Comparison of ENCODE assay signal across 16 cellular contexts in the genomic region with DNA sequence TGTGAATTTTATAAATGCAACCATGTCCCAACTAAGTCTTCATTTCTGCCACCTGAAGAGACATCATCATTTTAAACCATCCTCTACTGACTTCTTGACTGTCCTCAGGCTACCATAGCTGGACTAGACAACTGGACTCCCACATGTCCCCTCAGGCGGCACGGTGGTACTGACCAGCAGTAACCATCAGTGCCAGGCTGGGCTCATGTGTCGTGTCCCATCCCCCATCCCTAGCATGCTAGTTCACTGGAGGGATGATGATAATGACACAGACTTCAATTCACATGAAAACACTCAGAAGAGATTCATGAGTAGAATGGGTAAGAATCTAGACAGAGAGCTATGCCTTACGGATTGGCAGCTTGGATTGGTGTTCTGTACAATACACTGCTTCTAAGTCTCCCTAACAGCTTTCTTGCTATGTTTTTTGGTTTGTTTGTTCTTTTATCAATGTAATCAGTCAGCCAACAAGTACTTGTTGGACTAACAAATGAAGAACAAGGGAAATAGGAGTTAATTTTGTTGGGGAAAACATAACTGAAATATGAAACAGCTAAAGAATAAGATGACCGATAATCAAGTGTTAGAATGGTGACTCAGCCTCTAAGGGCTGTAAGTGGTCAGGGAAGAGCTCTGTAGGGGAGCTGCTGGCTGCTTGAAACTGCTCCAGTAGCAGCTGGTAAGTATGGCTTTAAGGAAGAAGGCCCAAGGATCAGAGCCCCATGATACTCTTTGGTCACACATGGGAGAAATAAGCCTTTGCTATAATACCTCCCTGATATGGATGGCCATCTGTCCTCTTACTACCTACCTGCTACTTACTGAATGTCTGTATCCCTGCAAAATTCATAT. TPM values are rescaled to one million over a fixed set of nuclear protein-coding genes. Genes with fewer than 3 reads are reported as not detected.
A peak's percentile ranks its signal among the peaks of the same experiment; 100 is the strongest.
DNase-seq lines count a peak whose midpoint lies in the region; ATAC-seq and TF ChIP-seq lines count a peak whose summit lies in the region.
"Had no signal": no experiment of that assay in that cellular context is flagged by ENCODE, and none has a peak within 500 bp of the region (broad histone marks: within the 10 kb centered on the region; RNA-seq: fewer than 3 reads in every experiment).

No MANE protein-coding gene starts in this region.

- no peaks in the 10 kb centered on the region for H3K36me3 ChIP-seq in brain microvascular endothelial cell (replicated peaks)
- H3K36me3 ChIP-seq: breast epithelium had no signal

- no peak overlapping the region for H3K4me3 ChIP-seq in brain microvascular endothelial cell (ENCODE audit: low read depth, low read length)
- H3K4me3 ChIP-seq: breast epithelium had no signal

- ATAC-seq in omental fat pad (ENCODE audit: low FRiP score) (no peak), GM19023 (IDR thresholded peaks at IDR 0.05; ENCODE audit: unreplicated experiment) (no peak), esophagus mucosa (no peak)
- ATAC-seq: HepG2 had no signal

- TF ChIP-seq CTCF in brain microvascular endothelial cell (IDR thresholded peaks at IDR 0.05; ENCODE audit: low read depth, low read length, missing control alignments) (no peak), omental fat pad (IDR thresholded peaks at IDR 0.05) (no peak)

- in situ Hi-C loops in brain microvascular endothelial cell (cut with HindIII; ENCODE audit: low pct_ligation_motif_present, low sequenced_read_pairs): no loop called here

- H3K27me3 ChIP-seq in brain microvascular endothelial cell (replicated peaks): no peaks in the 10 kb centered on the region

- H3K27ac ChIP-seq in brain microvascular endothelial cell: peak overlapping the region; percentile 15
- H3K27ac ChIP-seq: breast epithelium, VCaP had no signal

- peak; percentile 67 for DNase-seq in Ammon's horn (ENCODE audit: low spot score)
- peak; percentile 77 for DNase-seq in M059J (ENCODE audit: low read depth)
- DNase-seq in brain microvascular endothelial cell: peak; percentile 47
- DNase-seq in medulla oblongata (ENCODE audit: extremely low spot score): peak; percentile 37
- no peak for DNase-seq in NOMO-1 treated with dmso at 0.1 percent for 144 hours (lab: John Stamatoyannopoulos, UW; ENCODE audit: unreplicated experiment)
- no peak for DNase-seq in omental fat pad (ENCODE audit: low spot score)
- DNase-seq: activated T-cell treated with anti-CD3 and anti-CD28 coated beads for 4 hours, erythroblast, NCI-H1694 treated with DMSO at 0.1 percent for 48 hours had no signal

RNA-seq across cellular contexts. Expression of gene ZDHHC9, which starts 10.3 kb away (rescaled TPM):
- 44.1 and 52.3 TPM in 2 replicates for total RNA-seq in M059J (2014; rRNA removed; shearing (Covaris generic))
- total RNA-seq in omental fat pad: 10 to 100 TPM; 29.9 to 58.7 (median 45.2) TPM
- total RNA-seq in esophagus mucosa: 12.8 TPM

RNA-seq across cellular contexts. Expression of gene SASH3, which starts 53.6 kb away (rescaled TPM):
- not detected in 2 replicates for total RNA-seq in M059J (2014; rRNA removed; shearing (Covaris generic))
- total RNA-seq in omental fat pad (10 to 100 TPM in 3 of 4 donors, 1 to 10 TPM in 1; 9.4 to 26.7 (median 20.6) TPM), esophagus mucosa (1.6 TPM)
- total RNA-seq: HepG2, kidney epithelial cell, neural crest cell had no signal

Comparison
In these comparisons a context has a peak if more than half of its experiments do, and no peak if none do; other contexts are left out.
1. DNase-seq: peak in Ammon's horn (single experiment), M059J (single experiment), brain microvascular endothelial cell (single experiment) and medulla oblongata (single experiment); none in NOMO-1 treated with dmso at 0.1 percent for 144 hours (single experiment) and omental fat pad (single experiment).